ENCODE assay signal across 15 cellular contexts in the genomic region with DNA sequence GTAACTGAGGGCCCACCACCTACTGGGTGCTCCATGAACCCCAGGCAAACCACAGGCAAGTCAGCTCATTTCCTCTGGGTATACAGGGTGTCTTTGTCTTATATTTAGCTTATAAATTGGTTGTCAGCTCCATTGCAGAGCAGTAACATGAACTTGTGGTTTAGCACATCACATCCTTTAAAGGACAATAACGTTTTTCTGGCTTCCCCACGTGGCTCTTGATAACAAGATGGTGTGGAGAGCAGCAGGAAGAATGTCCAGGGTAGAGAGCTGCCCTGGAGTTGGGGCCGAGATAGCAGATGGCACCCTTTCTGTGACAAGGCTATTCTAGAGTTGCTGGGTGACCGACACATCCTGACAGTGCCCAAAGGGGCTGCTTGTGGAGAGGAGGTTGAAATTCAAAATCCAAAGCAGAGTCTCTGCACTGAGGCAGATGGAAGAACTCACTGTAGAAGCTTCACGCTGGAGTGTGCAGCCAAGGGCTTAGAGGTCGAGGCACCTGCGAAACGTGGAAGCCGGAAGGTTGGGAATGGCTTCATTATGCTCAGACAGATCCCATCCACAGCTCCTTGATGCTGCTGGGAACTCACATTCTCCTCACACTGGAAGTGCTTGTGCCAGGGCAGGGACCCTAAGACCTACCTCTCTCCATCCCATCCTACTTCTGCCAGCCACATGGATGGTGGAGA.
DNase-seq lines count a peak whose midpoint lies in the region; TF ChIP-seq lines count a peak whose summit lies in the region.
"Had no signal": no experiment of that assay in that cellular context is flagged by ENCODE, and none has a peak within 500 bp of the region (broad histone marks: within the 10 kb centered on the region; RNA-seq: fewer than 3 reads in every experiment).

No MANE protein-coding gene starts in this region.

- H3K36me3 ChIP-seq in colonic mucosa (no peaks in the 10 kb centered on the region), GM23248 (ENCODE audit: low read depth) (no peaks in the 10 kb centered on the region)
- H3K36me3 ChIP-seq: MG63 had no signal

- peak overlapping the region in 5 of 6 donors; percentile 9 to 69 (median 44) for H3K27ac Mint-ChIP-seq in immature natural killer cell

- in situ Hi-C loops in GM23248 (cut with MboI) = no loop called here

- no peaks in the 10 kb centered on the region for H3K9me2 ChIP-seq in GM23248 (ENCODE audit: insufficient read depth)

- 68 to 70% methylated on average over 9 of the region's 9 CpGs for WGBS in GM23248 (ENCODE audit: low coverage in 1 of 2, low lambda C conversion rate in 2 of 2, missing lambda C conversion rate in 2 of 2), 2 experiments

- H3K4me3 ChIP-seq in Jurkat, Clone E6-1 (ENCODE audit: low read length) = no peak overlapping the region
- H3K4me3 ChIP-seq in colonic mucosa (no peak overlapping the region), GM23248 (no peak overlapping the region)
- H3K4me3 ChIP-seq: MG63, smooth muscle cell had no signal

- intact Hi-C loops in colonic mucosa (cut with DNase I) = no loop called here

- peaks cover 18 to 39% of the 10 kb centered on the region in 2 donors for H3K4me1 Mint-ChIP-seq in immature natural killer cell

- DNase-seq in NCI-H82 (lab: John Stamatoyannopoulos, UW) = peak; percentile 75
- no peak for DNase-seq in NCI-H82 treated with DMSO at 0.1 percent for 48 hours (lab: John Stamatoyannopoulos, UW; ENCODE audit: unreplicated experiment)
- DNase-seq in Jurkat, Clone E6-1 (ENCODE audit: low read depth, low spot score) = peak; percentile 24
- DNase-seq in UCSD-AML1 (lab: John Stamatoyannopoulos, UW; ENCODE audit: unreplicated experiment) = peak; percentile 40
- peak; percentile 10 to 25 (median 17) for DNase-seq in immature natural killer cell
- DNase-seq in NCI-H1048 (lab: John Stamatoyannopoulos, UW) = no peak
- no peak for DNase-seq in colonic mucosa
- DNase-seq in GM23248 = no peak
- DNase-seq: activated CD4-positive, alpha-beta T cell treated with anti-CD3 and anti-CD28 coated beads, Interleukin-2, amount 50 U/mL, for 48 hours; activated effector memory CD4-positive, alpha-beta T cell treated with anti-CD3 and anti-CD28 coated beads, Interleukin-2, amount 50 U/mL, for 16 hours; effector CD4-positive, alpha-beta T cell; mesendoderm; MG63; nucleus accumbens had no signal

- no peaks in the 10 kb centered on the region for H3K4me1 ChIP-seq in colonic mucosa
- H3K4me1 ChIP-seq in GM23248 (ENCODE audit: insufficient read depth) = peaks cover 31% of the 10 kb centered on the region

- peaks cover 24% of the 10 kb centered on the region for H3F3A ChIP-seq in GM23248 (ENCODE audit: insufficient read depth)

- no peaks in the 10 kb centered on the region for H3K79me2 ChIP-seq in GM23248 (ENCODE audit: insufficient read depth)

- H3K9me3 ChIP-seq in colonic mucosa (no peaks in the 10 kb centered on the region), GM23248 (ENCODE audit: low read depth) (no peaks in the 10 kb centered on the region)
- H3K9me3 ChIP-seq: MG63 had no signal

- H3K9ac ChIP-seq in colonic mucosa (ENCODE audit: low read depth in 2 of 2, low read length in 2 of 2) (no peak overlapping the region), GM23248 (no peak overlapping the region)

- H3K9me3 Mint-ChIP-seq in immature natural killer cell = no peaks in the 10 kb centered on the region

- H3K27me3 Mint-ChIP-seq in immature natural killer cell (ENCODE audit: low read depth in 3 of 3) = peaks cover 0 to 2% (median 0%) of the 10 kb centered on the region in 3 donors

- no peaks in the 10 kb centered on the region for H4K20me1 ChIP-seq in GM23248 (ENCODE audit: insufficient read depth)

- peak overlapping the region in 4 of 5 donors; percentile 28 to 61 (median 43) for H3K4me3 Mint-ChIP-seq in immature natural killer cell

- H3K4me2 ChIP-seq in GM23248 (ENCODE audit: unreplicated experiment) = no peak overlapping the region
- H3K4me2 ChIP-seq: smooth muscle cell had no signal

- TF ChIP-seq CTCF in colonic mucosa (IDR thresholded peaks at IDR 0.05) = no peak

- H2AFZ ChIP-seq in GM23248 = no peak overlapping the region

- H3K27ac ChIP-seq in colonic mucosa = no peak overlapping the region
- H3K27ac ChIP-seq in GM23248 = no peak overlapping the region

- peaks cover 0 to 8% (median 7%) of the 10 kb centered on the region in 3 donors for H3K36me3 Mint-ChIP-seq in immature natural killer cell

- no peaks in the 10 kb centered on the region for H3K27me3 ChIP-seq in colonic mucosa
- no peaks in the 10 kb centered on the region for H3K27me3 ChIP-seq in GM23248 (replicated peaks; ENCODE audit: insufficient read depth)
- H3K27me3 ChIP-seq: MG63 had no signal

Comparison
In these comparisons a context has a peak if more than half of its experiments do, and no peak if none do; other contexts are left out.
1. DNase-seq: peak in NCI-H82 (single experiment), Jurkat, Clone E6-1 (single experiment), UCSD-AML1 (single experiment) and immature natural killer cell (3 of 3); none in NCI-H82 treated with DMSO at 0.1 percent for 48 hours (single experiment), NCI-H1048 (single experiment), colonic mucosa (single experiment) and GM23248 (single experiment).